ENCODE assay signal across 16 cellular contexts in genomic region chr15:71735013-71735757, GRCh38.
DNase-seq lines count a peak whose midpoint lies in the region; ATAC-seq, FAIRE-seq and TF ChIP-seq lines count a peak whose summit lies in the region.
"Had no signal": no experiment of that assay in that cellular context is flagged by ENCODE, and none has a peak within 500 bp of the region (broad histone marks: within the 10 kb centered on the region; RNA-seq: fewer than 3 reads in every experiment).

No MANE protein-coding gene starts in this region.

- POLR2A ChIA-PET in SK-N-SH (lab: Yijun Ruan, JAX) = no interaction called here

- no peaks in the 10 kb centered on the region for H4K20me1 ChIP-seq in SK-N-SH (ENCODE audit: insufficient read depth)
- no peaks in the 10 kb centered on the region for H4K20me1 ChIP-seq in OCI-LY3 (ENCODE audit: insufficient read depth, low read length)
- H4K20me1 ChIP-seq: BLaER1 treated with 17β-estradiol and CSF1 and Interleukin-3, amounts not matched to agents 10 nM and 100 nM had no signal

- H3K79me2 ChIP-seq in SK-N-SH (ENCODE audit: insufficient read depth) (no peaks in the 10 kb centered on the region), OCI-LY3 (ENCODE audit: low read length) (no peaks in the 10 kb centered on the region)

- H2AFZ ChIP-seq in SK-N-SH (ENCODE audit: low read depth) (no peak overlapping the region), OCI-LY3 (ENCODE audit: low read depth, low read length) (peak overlapping the region; percentile 46; the same call in 1 of the 2 replicates)
- H2AFZ ChIP-seq: GM23338 had no signal

- TF ChIP-seq CTCF in SK-N-SH (IDR thresholded peaks at IDR 0.05) = no peak
- no peak for TF ChIP-seq CTCF in OCI-LY3 (IDR thresholded peaks at IDR 0.05; ENCODE audit: low read depth, low read length)
- peak; percentile 53 for TF ChIP-seq CTCF in endodermal cell (conservative IDR thresholded peaks at IDR 0.05)
- no peak for TF ChIP-seq CTCF in dorsolateral prefrontal cortex (IDR thresholded peaks at IDR 0.05 in 54 of 56, conservative IDR thresholded peaks at IDR 0.05 in 2 of 56; ENCODE audit: low read depth in 1 of 56, partially characterized antibody in 56 of 56)
- TF ChIP-seq CTCF in type B pancreatic cell (conservative IDR thresholded peaks at IDR 0.05) = no peak

- H3K36me3 Mint-ChIP-seq in endodermal cell (ENCODE audit: low read depth) (no peaks in the 10 kb centered on the region), type B pancreatic cell (peaks cover 4% of the 10 kb centered on the region)
- H3K36me3 Mint-ChIP-seq: CD8-positive, alpha-beta T cell had no signal

- no peak for ATAC-seq in SK-N-SH treated with all-trans-retinoic acid at 6 μM for 48 hours
- ATAC-seq: CD8-positive, alpha-beta T cell; GM23338 had no signal

- H3K9me2 ChIP-seq in SK-N-SH = no peaks in the 10 kb centered on the region

- H3K4me3 Mint-ChIP-seq in endodermal cell (no peak overlapping the region), type B pancreatic cell (no peak overlapping the region)
- H3K4me3 Mint-ChIP-seq: CD8-positive, alpha-beta T cell; GM23338 had no signal

- H3K27me3 ChIP-seq in SK-N-SH (ENCODE audit: insufficient read depth) (no peaks in the 10 kb centered on the region), OCI-LY3 (ENCODE audit: low read depth, low read length) (peaks cover 43% of the 10 kb centered on the region), endodermal cell (ENCODE audit: control insufficient read depth, insufficient read depth, low read length, poor library complexity, severe bottlenecking) (no peaks in the 10 kb centered on the region), dorsolateral prefrontal cortex (peaks cover 0 to 7% (median 0%) of the 10 kb centered on the region in 45 donors)
- H3K27me3 ChIP-seq: BLaER1 treated with 17β-estradiol and CSF1 and Interleukin-3, amounts not matched to agents 10 nM and 100 nM had no signal

- TF ChIP-seq POLR2A in GM12892 (IDR thresholded peaks at IDR 0.05; ENCODE audit: low read depth, low read length) = no peak

- H3K27me3 Mint-ChIP-seq in endodermal cell (ENCODE audit: insufficient read depth) (no peaks in the 10 kb centered on the region), type B pancreatic cell (no peaks in the 10 kb centered on the region)

- DNase-seq in SK-N-SH (no peak), GM12892 (ENCODE audit: insufficient read length) (no peak), endodermal cell (no peak), dorsolateral prefrontal cortex (no peak), type B pancreatic cell (ENCODE audit: extremely low spot score, unreplicated experiment) (no peak), Kasumi-1 (lab: John Stamatoyannopoulos, UW) (no peak)
- DNase-seq: 8988T; Calu3; CD8-positive, alpha-beta T cell; DMS79; GDM1; H7 had no signal

- FAIRE-seq in GM12892 (lab: Jason Lieb, UNC) = peak; percentile 21

- no peak for TF ChIP-seq EP300 in SK-N-SH (IDR thresholded peaks at IDR 0.05; ENCODE audit: borderline replicate concordance in 1 of 2, low read depth in 1 of 2, low read length in 1 of 2)

- no peak for TF ChIP-seq RAD21 in SK-N-SH (IDR thresholded peaks at IDR 0.05; ENCODE audit: low read length)

- peaks cover 2% of the 10 kb centered on the region for H3K9me3 Mint-ChIP-seq in endodermal cell
- no peaks in the 10 kb centered on the region for H3K9me3 Mint-ChIP-seq in type B pancreatic cell
- H3K9me3 Mint-ChIP-seq: CD8-positive, alpha-beta T cell; GM23338 had no signal

- H3K4me1 Mint-ChIP-seq in endodermal cell (peaks cover 19% of the 10 kb centered on the region), type B pancreatic cell (ENCODE audit: unreplicated experiment) (peaks cover 6% of the 10 kb centered on the region)
- H3K4me1 Mint-ChIP-seq: GM23338 had no signal

- no peak overlapping the region for H3K27ac Mint-ChIP-seq in endodermal cell
- no peak overlapping the region for H3K27ac Mint-ChIP-seq in type B pancreatic cell
- H3K27ac Mint-ChIP-seq: CD8-positive, alpha-beta T cell; GM23338 had no signal

- peaks cover 0 to 3% of the 10 kb centered on the region in 2 experiments; a peak in 1 of 4 replicates for H3K4me1 ChIP-seq in SK-N-SH (ENCODE audit: control insufficient read depth in 1 of 2, insufficient read depth in 2 of 2, low read depth in 1 of 2, low read length in 1 of 2)
- no peaks in the 10 kb centered on the region for H3K4me1 ChIP-seq in OCI-LY3 (ENCODE audit: low read length)
- H3K4me1 ChIP-seq in endodermal cell (ENCODE audit: control insufficient read depth, insufficient read depth, low read length) = peaks cover 3% of the 10 kb centered on the region

- H3F3A ChIP-seq in SK-N-SH (replicated peaks; ENCODE audit: insufficient read depth) = peaks cover 5% of the 10 kb centered on the region

- intact Hi-C loops in dorsolateral prefrontal cortex (cut with DNase I) = loop anchor here in 1 of 2 donors (10.0 kb wide), 1 partner anchor 160 kb away; no protein-coding TSS in a partner anchor

- H3K4me3 ChIP-seq in SK-N-SH (ENCODE audit: low read depth in 2 of 2, low read length in 1 of 2) (no peak overlapping the region), OCI-LY3 (ENCODE audit: low read length) (no peak overlapping the region), endodermal cell (ENCODE audit: low read length) (no peak overlapping the region), dorsolateral prefrontal cortex (no peak overlapping the region)
- H3K4me3 ChIP-seq: BLaER1 treated with 17β-estradiol and CSF1 and Interleukin-3, amounts not matched to agents 10 nM and 100 nM; GM23338 had no signal

- H3K9me3 ChIP-seq in SK-N-SH = no peaks in the 10 kb centered on the region
- no peaks in the 10 kb centered on the region for H3K9me3 ChIP-seq in OCI-LY3 (ENCODE audit: insufficient read depth, low read length)
- no peaks in the 10 kb centered on the region for H3K9me3 ChIP-seq in endodermal cell (ENCODE audit: control insufficient read depth, low read length)
- H3K9me3 ChIP-seq: BLaER1 treated with 17β-estradiol and CSF1 and Interleukin-3, amounts not matched to agents 10 nM and 100 nM had no signal

- 93% methylated on average over 5 of the region's 6 CpGs for WGBS in SK-N-SH (ENCODE audit: low lambda C conversion rate)
- 87 to 90% methylated on average over 5 to 6 of the region's 6 CpGs for WGBS in endodermal cell (ENCODE audit: insufficient coverage in 1 of 2, insufficient read length in 1 of 2), 2 experiments

- no peak overlapping the region for H3K9ac ChIP-seq in SK-N-SH
- no peak overlapping the region for H3K9ac ChIP-seq in OCI-LY3 (ENCODE audit: low read length)
- H3K9ac ChIP-seq in endodermal cell (ENCODE audit: extremely low read depth, low read length, poor library complexity, severe bottlenecking) = no peak overlapping the region
- H3K9ac ChIP-seq: BLaER1 treated with 17β-estradiol and CSF1 and Interleukin-3, amounts not matched to agents 10 nM and 100 nM had no signal

- CTCF ChIA-PET in SK-N-SH (lab: Yijun Ruan, JAX) = interaction anchor here (0.7 to 1.0 kb wide), 2 partner anchors 54 to 420 kb away, joined by 3 read pairs; no protein-coding TSS in a partner anchor

- H3K4me2 ChIP-seq in SK-N-SH (no peak overlapping the region), OCI-LY3 (ENCODE audit: low read length) (no peak overlapping the region)
- H3K4me2 ChIP-seq: BLaER1 treated with 17β-estradiol and CSF1 and Interleukin-3, amounts not matched to agents 10 nM and 100 nM; GM23338 had no signal

- H3K36me3 ChIP-seq in SK-N-SH (replicated peaks in 1 of 2; ENCODE audit: control insufficient read depth in 1 of 2, insufficient read depth in 2 of 2, low read length in 1 of 2) = peaks cover 0 to 12% of the 10 kb centered on the region in 2 experiments
- no peaks in the 10 kb centered on the region for H3K36me3 ChIP-seq in OCI-LY3 (replicated peaks; ENCODE audit: low read depth, low read length)
- no peaks in the 10 kb centered on the region for H3K36me3 ChIP-seq in endodermal cell (ENCODE audit: control insufficient read depth, insufficient read depth, low read length)
- H3K36me3 ChIP-seq: BLaER1 treated with 17β-estradiol and CSF1 and Interleukin-3, amounts not matched to agents 10 nM and 100 nM had no signal

- H3K27ac ChIP-seq in SK-N-SH (ENCODE audit: low read depth in 2 of 2, low read length in 1 of 2) = no peak overlapping the region
- H3K27ac ChIP-seq in OCI-LY3 (ENCODE audit: low read length) = no peak overlapping the region
- H3K27ac ChIP-seq in endodermal cell (ENCODE audit: low read depth, low read length) = no peak overlapping the region
- no peak overlapping the region for H3K27ac ChIP-seq in dorsolateral prefrontal cortex
- H3K27ac ChIP-seq: BLaER1 treated with 17β-estradiol and CSF1 and Interleukin-3, amounts not matched to agents 10 nM and 100 nM had no signal

TF ChIP-seq in SK-N-SH treated with all-trans-retinoic acid at 6 μM for 48 hours, 23 proteins besides CTCF, POLR2A, EP300 and RAD21:
- peak; percentile 87 for TF ChIP-seq CSDC2 (CRISPR knock-in tag; IDR thresholded peaks at IDR 0.05)
- TF ChIP-seq ZFP3 (CRISPR knock-in tag; IDR thresholded peaks at IDR 0.05) = peak; percentile 72; the same call in 1 of the 2 replicates
- no peak; the same call in 1 of the 2 replicates for TF ChIP-seq SNAI2 (CRISPR knock-in tag; IDR thresholded peaks at IDR 0.05)
TF ChIP-seq in SK-N-SH treated with all-trans-retinoic acid at 6 μM for 48 hours: peak in this region for 2.

TF ChIP-seq in SK-N-SH, 30 proteins besides CTCF, POLR2A, EP300 and RAD21:
- no peak for TF ChIP-seq TEAD4 (IDR thresholded peaks at IDR 0.05; ENCODE audit: borderline replicate concordance, insufficient read depth)
TF ChIP-seq in SK-N-SH: peak in this region for 0.
